Comparison of ENCODE assay signal across 9 cellular contexts in genomic region chr2:233711312-233712008, GRCh38. TPM values are rescaled to one million over a fixed set of nuclear protein-coding genes. Genes with fewer than 3 reads are reported as not detected.
DNase-seq lines count a peak whose midpoint lies in the region; ATAC-seq and TF ChIP-seq lines count a peak whose summit lies in the region.
"Had no signal": no experiment of that assay in that cellular context is flagged by ENCODE, and none has a peak within 500 bp of the region (broad histone marks: within the 10 kb centered on the region; RNA-seq: fewer than 3 reads in every experiment).

No MANE protein-coding gene starts in this region.

- DNase-seq in DMS 273 (lab: John Stamatoyannopoulos, UW; ENCODE audit: unreplicated experiment), result peak; percentile 87
- peak; percentile 68 for DNase-seq in HFFc6
- DNase-seq in NCI-H510A (lab: John Stamatoyannopoulos, UW), result peak; percentile 70
- peak; percentile 58 to 60 for DNase-seq in activated CD4-positive, alpha-beta T cell treated with anti-CD3 and anti-CD28 coated beads, Interleukin-2, amount 50 U/mL, for 4 hours
- peak; percentile 54 to 70 for DNase-seq in dermis microvascular lymphatic vessel endothelial cell (ENCODE audit: low read depth in 2 of 2)
- peak; percentile 86 for DNase-seq in lung (ENCODE audit: low spot score)
- peak; percentile 17 for DNase-seq in stimulated activated CD8-positive, alpha-beta memory T cell treated with anti-CD3 and anti-CD28 coated beads, Interleukin-12 subunit alpha, Interleukin-12 subunit beta, amount 100 ng/mL, for 4 hours (ENCODE audit: low read depth)

- WGBS in lung, 2 donors, result 38 to 42% methylated on average over 11 of the region's 11 CpGs

- peaks cover 7% of the 10 kb centered on the region for H3K27me3 Mint-ChIP-seq in HFFc6 (ENCODE audit: insufficient read depth)

- no peaks in the 10 kb centered on the region for H3K36me3 ChIP-seq in lung (ENCODE audit: control insufficient read depth in 2 of 2, insufficient read depth in 2 of 2, low read length in 2 of 2)

- no peaks in the 10 kb centered on the region for H3K4me1 ChIP-seq in lung (ENCODE audit: control insufficient read depth in 2 of 2, insufficient read depth in 2 of 2, low read length in 2 of 2)

- H3K4me1 Mint-ChIP-seq in HFFc6 (ENCODE audit: low read depth), result peaks cover 15% of the 10 kb centered on the region

- H3K9me3 ChIP-seq in lung (ENCODE audit: control insufficient read depth in 2 of 2, insufficient read depth in 1 of 2, low read length in 1 of 2), result no peaks in the 10 kb centered on the region

- H3K27ac Mint-ChIP-seq in HFFc6, result no peak overlapping the region

- H3K27me3 ChIP-seq in lung (ENCODE audit: control insufficient read depth, insufficient read depth), result no peaks in the 10 kb centered on the region

- H3K4me3 ChIP-seq in lung, result no peak overlapping the region

- H3K36me3 Mint-ChIP-seq in HFFc6 (ENCODE audit: low read depth), result no peaks in the 10 kb centered on the region

- ATAC-seq in lung (ENCODE audit: insufficient read depth, low FRiP score) (peak; percentile 72), GM21360 (IDR thresholded peaks at IDR 0.05; ENCODE audit: unreplicated experiment) (no peak)

- H3K4me3 Mint-ChIP-seq in HFFc6, result no peak overlapping the region

- no peak overlapping the region for H3K27ac ChIP-seq in lung (ENCODE audit: low read depth in 1 of 2, low read length in 1 of 2)

- H3K9me3 Mint-ChIP-seq in HFFc6, result no peaks in the 10 kb centered on the region

- TF ChIP-seq CTCF in HFFc6 (IDR thresholded peaks at IDR 0.05) (peak; percentile 93), lung (IDR thresholded peaks at IDR 0.05; ENCODE audit: control extremely low read depth, extremely low read depth) (peak; percentile 55)

RNA-seq across cellular contexts. Expression of gene UGT1A5, which starts 1.2 kb away (rescaled TPM):
- total RNA-seq in HFFc6 (2021; fragmentation: NEBNext Ultra II Directional; extraction: Animal tissue kit (Norgen Biotek cat#: 25700)), result not detected
- total RNA-seq in dermis microvascular lymphatic vessel endothelial cell (not detected in 2 replicates), lung (under 1 TPM in 1 of 2 donors, not detected in 1; 0.34 TPM)
- polyA plus RNA-seq in lung, result not detected
- total RNA-seq: activated CD8-positive, alpha-beta memory T cell treated with anti-CD3 and anti-CD28 coated beads for 36 hours had no signal

RNA-seq across cellular contexts. Expression of gene UGT1A4, which starts 7.1 kb away (rescaled TPM):
- not detected for total RNA-seq in HFFc6 (2021; fragmentation: NEBNext Ultra II Directional; extraction: Animal tissue kit (Norgen Biotek cat#: 25700))
- total RNA-seq in dermis microvascular lymphatic vessel endothelial cell (not detected in 2 replicates), lung (under 1 TPM in 1 of 2 donors, not detected in 1; 0.21 TPM)
- under 1 TPM; 0.02 to 0.55 TPM for polyA plus RNA-seq in lung
- total RNA-seq: activated CD8-positive, alpha-beta memory T cell treated with anti-CD3 and anti-CD28 coated beads for 36 hours had no signal

RNA-seq across cellular contexts. Expression of gene UGT1A3, which starts 17.4 kb away (rescaled TPM):
- total RNA-seq in HFFc6 (2021; fragmentation: NEBNext Ultra II Directional; extraction: Animal tissue kit (Norgen Biotek cat#: 25700)), result not detected
- total RNA-seq in dermis microvascular lymphatic vessel endothelial cell (not detected in 2 replicates), lung (not detected)
- polyA plus RNA-seq in lung, result not detected
- total RNA-seq: activated CD8-positive, alpha-beta memory T cell treated with anti-CD3 and anti-CD28 coated beads for 36 hours had no signal

RNA-seq across cellular contexts. Expression of gene UGT1A6, which starts 18.8 kb away (rescaled TPM):
- not detected for total RNA-seq in HFFc6 (2021; fragmentation: NEBNext Ultra II Directional; extraction: Animal tissue kit (Norgen Biotek cat#: 25700))
- total RNA-seq in dermis microvascular lymphatic vessel endothelial cell (not detected in 2 replicates), lung (1 to 10 TPM in 1 of 2 donors, under 1 TPM in 1; 0.63 to 2.3 TPM)
- 1 to 10 TPM in 1 of 2 donors, under 1 TPM in 1; 0.96 to 1.9 TPM for polyA plus RNA-seq in lung
- total RNA-seq: activated CD8-positive, alpha-beta memory T cell treated with anti-CD3 and anti-CD28 coated beads for 36 hours had no signal

RNA-seq across cellular contexts. Expression of gene UGT1A7, which starts 29.8 kb away (rescaled TPM):
- total RNA-seq in HFFc6 (2021; fragmentation: NEBNext Ultra II Directional; extraction: Animal tissue kit (Norgen Biotek cat#: 25700)), result not detected
- total RNA-seq in dermis microvascular lymphatic vessel endothelial cell, result not detected in 2 replicates
- not detected for total RNA-seq in lung
- polyA plus RNA-seq in lung, result under 1 TPM in 1 of 2 donors, not detected in 1; 0.45 TPM
- total RNA-seq: activated CD8-positive, alpha-beta memory T cell treated with anti-CD3 and anti-CD28 coated beads for 36 hours had no signal

Comparison
In these comparisons a context has a peak if more than half of its experiments do, and no peak if none do; other contexts are left out.
1. DNase-seq: peak in every context shown above with its lines; median percentile 87 in DMS 273; 86 in lung; 70 in NCI-H510A; 68 in HFFc6; 62 in dermis microvascular lymphatic vessel endothelial cell; 59 in activated CD4-positive, alpha-beta T cell treated with anti-CD3 and anti-CD28 coated beads, Interleukin-2, amount 50 U/mL, for 4 hours; 17 in stimulated activated CD8-positive, alpha-beta memory T cell treated with anti-CD3 and anti-CD28 coated beads, Interleukin-12 subunit alpha, Interleukin-12 subunit beta, amount 100 ng/mL, for 4 hours.